ENCODE assay signal across 16 cellular contexts in genomic region chr11:102179366-102179765, GRCh38.
A peak's percentile ranks its signal among the peaks of the same experiment; 100 is the strongest.
DNase-seq lines count a peak whose midpoint lies in the region; ATAC-seq and TF ChIP-seq lines count a peak whose summit lies in the region.
"Had no signal": no experiment of that assay in that cellular context is flagged by ENCODE, and none has a peak within 500 bp of the region (broad histone marks: within the 10 kb centered on the region; RNA-seq: fewer than 3 reads in every experiment).

No MANE protein-coding gene starts in this region.

- H3K4me2 ChIP-seq in IMR-90 (ENCODE audit: low read depth, low read length) (no peak overlapping the region), osteoblast (ENCODE audit: insufficient read depth, low read length) (no peak overlapping the region)

- peak overlapping the region; percentile 76; the same call in 1 of the 2 replicates for H2BK20ac ChIP-seq in IMR-90 (ENCODE audit: low read depth, low read length)

- H4K20me1 ChIP-seq in IMR-90 (ENCODE audit: insufficient read depth, low read length) (peaks cover 8% of the 10 kb centered on the region; the same call in 1 of the 2 replicates), osteoblast (ENCODE audit: insufficient read depth, low read length) (no peaks in the 10 kb centered on the region)

- in situ Hi-C loops in IMR-90 (cut with MboI; ENCODE audit: low sequenced_read_pairs), result no loop called here

- H3K23ac ChIP-seq in IMR-90 (ENCODE audit: low read depth, low read length), result peak overlapping the region; percentile 84; the same call in 1 of the 2 replicates

- peak overlapping the region; percentile 61; the same call in 1 of the 2 replicates for H3K18ac ChIP-seq in IMR-90 (ENCODE audit: low read depth, low read length)

- CTCF ChIA-PET in IMR-90 (lab: Yijun Ruan, JAX), result interaction anchor here (3.3 kb wide), 1 partner anchor 7 kb away, joined by 9 read pairs; no protein-coding TSS in a partner anchor

- TF ChIP-seq EP300 in esophagus muscularis mucosa (IDR thresholded peaks at IDR 0.05) (no peak), upper lobe of left lung (IDR thresholded peaks at IDR 0.05) (no peak)

- no peaks in the 10 kb centered on the region for H3K27me3 ChIP-seq in IMR-90 (ENCODE audit: control insufficient read depth, insufficient read depth, low read length)
- H3K27me3 ChIP-seq in esophagus muscularis mucosa, result no peaks in the 10 kb centered on the region
- H3K27me3 ChIP-seq in osteoblast (ENCODE audit: insufficient read depth, low read length), result no peaks in the 10 kb centered on the region
- H3K27me3 ChIP-seq in upper lobe of left lung, result no peaks in the 10 kb centered on the region
- H3K27me3 ChIP-seq: heart left ventricle had no signal

- peak overlapping the region; percentile 74 for H2BK120ac ChIP-seq in IMR-90 (ENCODE audit: low read depth, low read length)

- H3K9me1 ChIP-seq in IMR-90 (ENCODE audit: insufficient read depth, low read length), result peaks cover 5% of the 10 kb centered on the region; the same call in 1 of the 2 replicates

- peaks cover 9% of the 10 kb centered on the region for H3K36me3 ChIP-seq in IMR-90 (ENCODE audit: control insufficient read depth, insufficient read depth, low read length)
- peaks cover 0 to 16% (median 10%) of the 10 kb centered on the region in 4 donors for H3K36me3 ChIP-seq in esophagus muscularis mucosa
- H3K36me3 ChIP-seq in osteoblast (ENCODE audit: insufficient read depth, low read length), result peaks cover 37% of the 10 kb centered on the region
- H3K36me3 ChIP-seq in upper lobe of left lung, result peaks cover 0 to 18% (median 2%) of the 10 kb centered on the region in 4 donors
- H3K36me3 ChIP-seq: WERI-Rb-1 had no signal

- H3K79me1 ChIP-seq in IMR-90 (ENCODE audit: low read depth in 1 of 2, low read length in 2 of 2), result peaks cover 23 to 70% of the 10 kb centered on the region in 2 experiments

- peak overlapping the region; percentile 76; the same call in 1 of the 2 replicates for H3K4ac ChIP-seq in IMR-90 (ENCODE audit: low read depth, low read length)

- TF ChIP-seq POLR2A in IMR-90 (IDR thresholded peaks at IDR 0.05; ENCODE audit: low read depth, low read length), result no peak
- no peak for TF ChIP-seq POLR2A in esophagus muscularis mucosa (IDR thresholded peaks at IDR 0.05; ENCODE audit: low read depth)
- no peak for TF ChIP-seq POLR2A in upper lobe of left lung (IDR thresholded peaks at IDR 0.05)

- TF ChIP-seq CTCF in IMR-90 (conservative IDR thresholded peaks at IDR 0.05; ENCODE audit: low read depth, low read length) (no peak), esophagus muscularis mucosa (IDR thresholded peaks at IDR 0.05) (no peak), osteoblast (IDR thresholded peaks at IDR 0.05; ENCODE audit: extremely low read depth, low read depth, low read length) (no peak), upper lobe of left lung (IDR thresholded peaks at IDR 0.05) (no peak)

- H3K9me3 ChIP-seq in IMR-90 (ENCODE audit: control insufficient read depth, insufficient read depth, low read length), result no peaks in the 10 kb centered on the region
- H3K9me3 ChIP-seq in esophagus muscularis mucosa, result no peaks in the 10 kb centered on the region
- no peaks in the 10 kb centered on the region for H3K9me3 ChIP-seq in osteoblast (ENCODE audit: low read depth, low read length)
- no peaks in the 10 kb centered on the region for H3K9me3 ChIP-seq in upper lobe of left lung
- H3K9me3 ChIP-seq: heart left ventricle had no signal

- peak overlapping the region; percentile 18; the same call in 1 of the 3 replicates for H2BK15ac ChIP-seq in IMR-90 (ENCODE audit: low read depth, low read length)

- H3K4me3 ChIP-seq in IMR-90 (ENCODE audit: insufficient read depth, low read depth, low read length) (no peak overlapping the region), esophagus muscularis mucosa (no peak overlapping the region), osteoblast (ENCODE audit: insufficient read depth, low read length) (no peak overlapping the region), upper lobe of left lung (no peak overlapping the region)
- H3K4me3 ChIP-seq: heart left ventricle had no signal

- H3K56ac ChIP-seq in IMR-90 (ENCODE audit: extremely low read depth, insufficient read depth, low read length), result no peak overlapping the region

- dilution Hi-C loops in IMR-90 (cut with HindIII; ENCODE audit: low sequenced_read_pairs, unreplicated experiment), result no loop called here

- peaks cover 73% of the 10 kb centered on the region for H3K79me2 ChIP-seq in osteoblast (ENCODE audit: insufficient read depth, low read length)

- H4K91ac ChIP-seq in IMR-90 (ENCODE audit: insufficient read depth, low read depth, low read length), result no peak overlapping the region

- peaks cover 10% of the 10 kb centered on the region for H3K4me1 ChIP-seq in IMR-90 (ENCODE audit: control insufficient read depth, insufficient read depth, low read length)
- peaks cover 5 to 31% (median 22%) of the 10 kb centered on the region in 4 donors for H3K4me1 ChIP-seq in esophagus muscularis mucosa
- peaks cover 19% of the 10 kb centered on the region for H3K4me1 ChIP-seq in osteoblast (ENCODE audit: insufficient read depth, low read length)
- H3K4me1 ChIP-seq in upper lobe of left lung, result peaks cover 0 to 17% (median 13%) of the 10 kb centered on the region in 4 donors

- peak overlapping the region; percentile 23 to 37; a peak in 3 of 4 replicates for H4K8ac ChIP-seq in IMR-90 (ENCODE audit: low read depth in 2 of 2, low read length in 2 of 2)

- H3K27ac ChIP-seq in IMR-90 (ENCODE audit: insufficient read depth, low read length) (peak overlapping the region; percentile 62), esophagus muscularis mucosa (replicated peaks in 1 of 4) (peak overlapping the region; percentile 67 to 83 (median 75)), osteoblast (ENCODE audit: low read depth, low read length) (peak overlapping the region; percentile 20), upper lobe of left lung (peak overlapping the region; percentile 51 to 78 (median 68))
- H3K27ac ChIP-seq: HL-60, WERI-Rb-1 had no signal

- WGBS in IMR-90 (ENCODE audit: extremely low coverage in 2 of 2, insufficient read length in 1 of 2), 2 experiments, result 100% methylated on average over 3 of the region's 4 CpGs; no CpG with 5 or more reads in 1 of the 2 experiments
- 94% methylated on average over 4 of the region's 4 CpGs for WGBS in esophagus muscularis mucosa
- 90% methylated on average over 4 of the region's 4 CpGs for WGBS in upper lobe of left lung, 2 donors

- no peak overlapping the region for H2AFZ ChIP-seq in IMR-90 (replicated peaks; ENCODE audit: low read length, poor library complexity)
- H2AFZ ChIP-seq in osteoblast (ENCODE audit: low read length), result no peak overlapping the region

- 0 out of 2 replicates have a peak overlapping the region, but pooled peaks have one; percentile 69 for H3K14ac ChIP-seq in IMR-90 (replicated peaks; ENCODE audit: low read depth, low read length)

- peak overlapping the region; percentile 100 for H2BK5ac ChIP-seq in IMR-90 (ENCODE audit: low read depth, low read length, poor library complexity, severe bottlenecking)

- peak overlapping the region; percentile 71 for H2AK5ac ChIP-seq in IMR-90 (ENCODE audit: low read depth, low read length)

- no peak overlapping the region for H3K9ac ChIP-seq in IMR-90 (ENCODE audit: low read depth, low read length)

- no peak for TF ChIP-seq RAD21 in IMR-90 (IDR thresholded peaks at IDR 0.05; ENCODE audit: low read length)

- H4K5ac ChIP-seq in IMR-90 (ENCODE audit: low read depth, low read length), result peak overlapping the region; percentile 56; the same call in 1 of the 2 replicates

- ATAC-seq in IMR-90 (ENCODE audit: low read depth) (no peak), upper lobe of left lung (ENCODE audit: low FRiP score in 2 of 2) (no peak), HG03139 (IDR thresholded peaks at IDR 0.05; ENCODE audit: unreplicated experiment) (no peak), GM19395 (IDR thresholded peaks at IDR 0.05; ENCODE audit: unreplicated experiment) (no peak)
- ATAC-seq: heart left ventricle; natural killer cell treated with Interleukin-12 subunit alpha and Interleukin-12 subunit beta and Interleukin-15 and Interleukin-18, amount 100 ng/mL, for 72 hours had no signal

- BruUV-seq in IMR-90 (replicated peaks; lab: Mats Ljungman, UMichigan), result no TSS peak

- DNase-seq in IMR-90, result no peak
- no peak for DNase-seq in esophagus muscularis mucosa (ENCODE audit: extremely low spot score)
- no peak for DNase-seq in osteoblast (ENCODE audit: insufficient read length, low spot score, missing footprints)
- no peak for DNase-seq in upper lobe of left lung
- DNase-seq in AG20443 (ENCODE audit: low spot score), result no peak
- no peak for DNase-seq in activated effector memory CD4-positive, alpha-beta T cell treated with anti-CD3 and anti-CD28 coated beads, Interleukin-2, amount 50 U/mL, for 16 hours
- DNase-seq: activated CD4-positive, alpha-beta T cell treated with anti-CD3 and anti-CD28 coated beads, Interleukin-2, amount 50 U/mL, for 4 hours; COR-L47; effector memory CD4-positive, alpha-beta T cell; heart left ventricle; islet precursor cell; WERI-Rb-1 had no signal

- H2AK9ac ChIP-seq in IMR-90 (replicated peaks; ENCODE audit: low read depth, low read length, poor library complexity), result no peak overlapping the region

- POLR2A ChIA-PET in IMR-90 (lab: Charles Lee; ENCODE audit: unreplicated experiment), result no interaction called here

- intact Hi-C loops in IMR-90 (cut with micrococcal nuclease), result no loop called here
- intact Hi-C loops in esophagus muscularis mucosa (cut with DNase I), result loop anchor here (10.0 kb wide), 1 partner anchor 65 kb away; the partner anchor contains the start of gene YAP1

TF ChIP-seq in IMR-90, 13 proteins besides CTCF, POLR2A, EP300 and RAD21:
- TF ChIP-seq FOS (IDR thresholded peaks at IDR 0.05; ENCODE audit: low read depth, low read length) (no peak), SMC3 (IDR thresholded peaks at IDR 0.05; ENCODE audit: low read depth, low read length) (no peak), CEBPB (IDR thresholded peaks at IDR 0.05; ENCODE audit: low read depth, low read length) (no peak), BHLHE40 (IDR thresholded peaks at IDR 0.05; ENCODE audit: low read depth, low read length) (no peak), MAFK (IDR thresholded peaks at IDR 0.05; ENCODE audit: low read depth, low read length) (no peak), MXI1 (IDR thresholded peaks at IDR 0.05; ENCODE audit: borderline replicate concordance, low read depth, low read length) (no peak), CHD1 (IDR thresholded peaks at IDR 0.05; ENCODE audit: low read depth, low read length) (no peak), RCOR1 (IDR thresholded peaks at IDR 0.05; ENCODE audit: insufficient replicate concordance, low read length) (no peak), RFX5 (IDR thresholded peaks at IDR 0.05; ENCODE audit: low read depth, low read length) (no peak)
- TF ChIP-seq, protein P1, sequence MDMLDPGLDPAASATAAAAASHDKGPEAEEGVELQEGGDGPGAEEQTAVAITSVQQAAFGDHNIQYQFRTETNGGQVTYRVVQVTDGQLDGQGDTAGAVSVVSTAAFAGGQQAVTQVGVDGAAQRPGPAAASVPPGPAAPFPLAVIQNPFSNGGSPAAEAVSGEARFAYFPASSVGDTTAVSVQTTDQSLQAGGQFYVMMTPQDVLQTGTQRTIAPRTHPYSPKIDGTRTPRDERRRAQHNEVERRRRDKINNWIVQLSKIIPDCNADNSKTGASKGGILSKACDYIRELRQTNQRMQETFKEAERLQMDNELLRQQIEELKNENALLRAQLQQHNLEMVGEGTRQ (IDR thresholded peaks at IDR 0.05; ENCODE audit: low read depth, low read length), result no peak

Comparison
In these comparisons a context has a peak if more than half of its experiments do, and no peak if none do; other contexts are left out.
1. H3K27ac ChIP-seq: peak in every context shown above with its lines; median percentile 75 in esophagus muscularis mucosa; 68 in upper lobe of left lung; 62 in IMR-90; 20 in osteoblast.